In the genomic region with DNA sequence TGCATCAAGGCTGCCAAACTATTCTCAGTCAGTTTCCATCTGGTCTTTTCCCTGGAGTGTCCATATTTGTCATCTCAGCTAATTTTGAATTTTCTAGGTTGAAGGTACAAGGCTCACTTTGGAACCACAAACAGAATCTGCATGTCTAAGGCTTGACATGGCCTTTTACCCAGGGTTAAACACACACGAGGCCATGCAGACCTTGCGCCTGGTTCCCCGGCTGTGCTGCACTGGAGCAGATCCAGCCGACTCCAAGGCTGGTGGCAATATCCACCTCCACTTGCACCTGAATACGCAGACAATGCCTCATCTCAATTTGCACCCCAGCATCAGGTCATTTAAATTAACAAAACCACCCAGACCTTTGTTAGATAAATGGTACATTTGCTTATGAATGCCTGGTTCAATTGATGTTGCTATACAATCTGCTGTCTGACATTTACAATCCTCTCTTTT, we compare ENCODE assay signal across 2 cellular contexts.
A peak's percentile ranks its signal among the peaks of the same experiment; 100 is the strongest.
TF ChIP-seq lines count a peak whose summit lies in the region.

No MANE protein-coding gene starts in this region.

TF ChIP-seq in GM23338, 12 proteins besides CTCF, POLR2A, EP300 and RAD21 (continued from another document):
- TF ChIP-seq, protein P1, sequence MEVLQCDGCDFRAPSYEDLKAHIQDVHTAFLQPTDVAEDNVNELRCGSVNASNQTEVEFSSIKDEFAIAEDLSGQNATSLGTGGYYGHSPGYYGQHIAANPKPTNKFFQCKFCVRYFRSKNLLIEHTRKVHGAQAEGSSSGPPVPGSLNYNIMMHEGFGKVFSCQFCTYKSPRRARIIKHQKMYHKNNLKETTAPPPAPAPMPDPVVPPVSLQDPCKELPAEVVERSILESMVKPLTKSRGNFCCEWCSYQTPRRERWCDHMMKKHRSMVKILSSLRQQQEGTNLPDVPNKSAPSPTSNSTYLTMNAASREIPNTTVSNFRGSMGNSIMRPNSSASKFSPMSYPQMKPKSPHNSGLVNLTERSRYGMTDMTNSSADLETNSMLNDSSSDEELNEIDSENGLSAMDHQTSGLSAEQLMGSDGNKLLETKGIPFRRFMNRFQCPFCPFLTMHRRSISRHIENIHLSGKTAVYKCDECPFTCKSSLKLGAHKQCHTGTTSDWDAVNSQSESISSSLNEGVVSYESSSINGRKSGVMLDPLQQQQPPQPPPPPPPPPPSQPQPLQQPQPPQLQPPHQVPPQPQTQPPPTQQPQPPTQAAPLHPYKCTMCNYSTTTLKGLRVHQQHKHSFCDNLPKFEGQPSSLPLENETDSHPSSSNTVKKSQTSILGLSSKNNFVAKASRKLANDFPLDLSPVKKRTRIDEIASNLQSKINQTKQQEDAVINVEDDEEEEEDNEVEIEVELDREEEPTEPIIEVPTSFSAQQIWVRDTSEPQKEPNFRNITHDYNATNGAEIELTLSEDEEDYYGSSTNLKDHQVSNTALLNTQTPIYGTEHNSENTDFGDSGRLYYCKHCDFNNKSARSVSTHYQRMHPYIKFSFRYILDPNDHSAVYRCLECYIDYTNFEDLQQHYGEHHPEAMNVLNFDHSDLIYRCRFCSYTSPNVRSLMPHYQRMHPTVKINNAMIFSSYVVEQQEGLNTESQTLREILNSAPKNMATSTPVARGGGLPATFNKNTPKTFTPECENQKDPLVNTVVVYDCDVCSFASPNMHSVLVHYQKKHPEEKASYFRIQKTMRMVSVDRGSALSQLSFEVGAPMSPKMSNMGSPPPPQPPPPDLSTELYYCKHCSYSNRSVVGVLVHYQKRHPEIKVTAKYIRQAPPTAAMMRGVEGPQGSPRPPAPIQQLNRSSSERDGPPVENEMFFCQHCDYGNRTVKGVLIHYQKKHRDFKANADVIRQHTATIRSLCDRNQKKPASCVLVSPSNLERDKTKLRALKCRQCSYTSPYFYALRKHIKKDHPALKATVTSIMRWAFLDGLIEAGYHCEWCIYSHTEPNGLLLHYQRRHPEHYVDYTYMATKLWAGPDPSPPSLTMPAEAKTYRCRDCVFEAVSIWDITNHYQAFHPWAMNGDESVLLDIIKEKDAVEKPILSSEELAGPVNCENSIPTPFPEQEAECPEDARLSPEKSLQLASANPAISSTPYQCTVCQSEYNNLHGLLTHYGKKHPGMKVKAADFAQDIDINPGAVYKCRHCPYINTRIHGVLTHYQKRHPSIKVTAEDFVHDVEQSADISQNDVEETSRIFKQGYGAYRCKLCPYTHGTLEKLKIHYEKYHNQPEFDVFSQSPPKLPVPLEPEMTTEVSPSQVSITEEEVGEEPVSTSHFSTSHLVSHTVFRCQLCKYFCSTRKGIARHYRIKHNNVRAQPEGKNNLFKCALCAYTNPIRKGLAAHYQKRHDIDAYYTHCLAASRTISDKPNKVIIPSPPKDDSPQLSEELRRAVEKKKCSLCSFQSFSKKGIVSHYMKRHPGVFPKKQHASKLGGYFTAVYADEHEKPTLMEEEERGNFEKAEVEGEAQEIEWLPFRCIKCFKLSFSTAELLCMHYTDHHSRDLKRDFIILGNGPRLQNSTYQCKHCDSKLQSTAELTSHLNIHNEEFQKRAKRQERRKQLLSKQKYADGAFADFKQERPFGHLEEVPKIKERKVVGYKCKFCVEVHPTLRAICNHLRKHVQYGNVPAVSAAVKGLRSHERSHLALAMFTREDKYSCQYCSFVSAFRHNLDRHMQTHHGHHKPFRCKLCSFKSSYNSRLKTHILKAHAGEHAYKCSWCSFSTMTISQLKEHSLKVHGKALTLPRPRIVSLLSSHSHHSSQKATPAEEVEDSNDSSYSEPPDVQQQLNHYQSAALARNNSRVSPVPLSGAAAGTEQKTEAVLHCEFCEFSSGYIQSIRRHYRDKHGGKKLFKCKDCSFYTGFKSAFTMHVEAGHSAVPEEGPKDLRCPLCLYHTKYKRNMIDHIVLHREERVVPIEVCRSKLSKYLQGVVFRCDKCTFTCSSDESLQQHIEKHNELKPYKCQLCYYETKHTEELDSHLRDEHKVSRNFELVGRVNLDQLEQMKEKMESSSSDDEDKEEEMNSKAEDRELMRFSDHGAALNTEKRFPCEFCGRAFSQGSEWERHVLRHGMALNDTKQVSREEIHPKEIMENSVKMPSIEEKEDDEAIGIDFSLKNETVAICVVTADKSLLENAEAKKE (CRISPR knock-in tag; IDR thresholded peaks at IDR 0.05) = peak; percentile 60
- TF ChIP-seq STAT1 (IDR thresholded peaks at IDR 0.05; ENCODE audit: unreplicated experiment) = no peak
- TF ChIP-seq, protein P2, sequence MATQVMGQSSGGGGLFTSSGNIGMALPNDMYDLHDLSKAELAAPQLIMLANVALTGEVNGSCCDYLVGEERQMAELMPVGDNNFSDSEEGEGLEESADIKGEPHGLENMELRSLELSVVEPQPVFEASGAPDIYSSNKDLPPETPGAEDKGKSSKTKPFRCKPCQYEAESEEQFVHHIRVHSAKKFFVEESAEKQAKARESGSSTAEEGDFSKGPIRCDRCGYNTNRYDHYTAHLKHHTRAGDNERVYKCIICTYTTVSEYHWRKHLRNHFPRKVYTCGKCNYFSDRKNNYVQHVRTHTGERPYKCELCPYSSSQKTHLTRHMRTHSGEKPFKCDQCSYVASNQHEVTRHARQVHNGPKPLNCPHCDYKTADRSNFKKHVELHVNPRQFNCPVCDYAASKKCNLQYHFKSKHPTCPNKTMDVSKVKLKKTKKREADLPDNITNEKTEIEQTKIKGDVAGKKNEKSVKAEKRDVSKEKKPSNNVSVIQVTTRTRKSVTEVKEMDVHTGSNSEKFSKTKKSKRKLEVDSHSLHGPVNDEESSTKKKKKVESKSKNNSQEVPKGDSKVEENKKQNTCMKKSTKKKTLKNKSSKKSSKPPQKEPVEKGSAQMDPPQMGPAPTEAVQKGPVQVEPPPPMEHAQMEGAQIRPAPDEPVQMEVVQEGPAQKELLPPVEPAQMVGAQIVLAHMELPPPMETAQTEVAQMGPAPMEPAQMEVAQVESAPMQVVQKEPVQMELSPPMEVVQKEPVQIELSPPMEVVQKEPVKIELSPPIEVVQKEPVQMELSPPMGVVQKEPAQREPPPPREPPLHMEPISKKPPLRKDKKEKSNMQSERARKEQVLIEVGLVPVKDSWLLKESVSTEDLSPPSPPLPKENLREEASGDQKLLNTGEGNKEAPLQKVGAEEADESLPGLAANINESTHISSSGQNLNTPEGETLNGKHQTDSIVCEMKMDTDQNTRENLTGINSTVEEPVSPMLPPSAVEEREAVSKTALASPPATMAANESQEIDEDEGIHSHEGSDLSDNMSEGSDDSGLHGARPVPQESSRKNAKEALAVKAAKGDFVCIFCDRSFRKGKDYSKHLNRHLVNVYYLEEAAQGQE (IDR thresholded peaks at IDR 0.05; ENCODE audit: unreplicated experiment) = no peak
- TF ChIP-seq, protein P3, sequence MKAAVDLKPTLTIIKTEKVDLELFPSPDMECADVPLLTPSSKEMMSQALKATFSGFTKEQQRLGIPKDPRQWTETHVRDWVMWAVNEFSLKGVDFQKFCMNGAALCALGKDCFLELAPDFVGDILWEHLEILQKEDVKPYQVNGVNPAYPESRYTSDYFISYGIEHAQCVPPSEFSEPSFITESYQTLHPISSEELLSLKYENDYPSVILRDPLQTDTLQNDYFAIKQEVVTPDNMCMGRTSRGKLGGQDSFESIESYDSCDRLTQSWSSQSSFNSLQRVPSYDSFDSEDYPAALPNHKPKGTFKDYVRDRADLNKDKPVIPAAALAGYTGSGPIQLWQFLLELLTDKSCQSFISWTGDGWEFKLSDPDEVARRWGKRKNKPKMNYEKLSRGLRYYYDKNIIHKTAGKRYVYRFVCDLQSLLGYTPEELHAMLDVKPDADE (IDR thresholded peaks at IDR 0.05) = no peak
- no peak for TF ChIP-seq POLR2AphosphoS5 (IDR thresholded peaks at IDR 0.05; ENCODE audit: low read depth)

TF ChIP-seq in liver, 16 proteins besides CTCF, POLR2A, EP300 and RAD21 (continued from another document):
- TF ChIP-seq, protein P2 (IDR thresholded peaks at IDR 0.05) = no peak
- TF ChIP-seq YY1 (IDR thresholded peaks at IDR 0.05) (no peak), GABPA (IDR thresholded peaks at IDR 0.05 in 1 of 2, conservative IDR thresholded peaks at IDR 0.05 in 1 of 2) (no peak), NR2F2 (IDR thresholded peaks at IDR 0.05) (no peak), EGR1 (IDR thresholded peaks at IDR 0.05; ENCODE audit: low read depth in 2 of 2) (no peak), SP1 (IDR thresholded peaks at IDR 0.05) (peak; percentile 79)
- TF ChIP-seq, protein P4, sequence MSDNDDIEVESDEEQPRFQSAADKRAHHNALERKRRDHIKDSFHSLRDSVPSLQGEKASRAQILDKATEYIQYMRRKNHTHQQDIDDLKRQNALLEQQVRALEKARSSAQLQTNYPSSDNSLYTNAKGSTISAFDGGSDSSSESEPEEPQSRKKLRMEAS (IDR thresholded peaks at IDR 0.05) = no peak
- TF ChIP-seq, protein P5, sequence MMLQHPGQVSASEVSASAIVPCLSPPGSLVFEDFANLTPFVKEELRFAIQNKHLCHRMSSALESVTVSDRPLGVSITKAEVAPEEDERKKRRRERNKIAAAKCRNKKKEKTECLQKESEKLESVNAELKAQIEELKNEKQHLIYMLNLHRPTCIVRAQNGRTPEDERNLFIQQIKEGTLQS (IDR thresholded peaks at IDR 0.05) = no peak
TF ChIP-seq in liver: peak in this region for 4.
